ENCODE assay signal across 1 cellular context in genomic region chr1:228918335-228918734, GRCh38.
TF ChIP-seq lines count a peak whose summit lies in the region.

No MANE protein-coding gene starts in this region.

TF ChIP-seq in HepG2, 621 proteins besides CTCF, POLR2A, EP300 and RAD21 (continued from another document and continues in another):
- TF ChIP-seq, protein P1, sequence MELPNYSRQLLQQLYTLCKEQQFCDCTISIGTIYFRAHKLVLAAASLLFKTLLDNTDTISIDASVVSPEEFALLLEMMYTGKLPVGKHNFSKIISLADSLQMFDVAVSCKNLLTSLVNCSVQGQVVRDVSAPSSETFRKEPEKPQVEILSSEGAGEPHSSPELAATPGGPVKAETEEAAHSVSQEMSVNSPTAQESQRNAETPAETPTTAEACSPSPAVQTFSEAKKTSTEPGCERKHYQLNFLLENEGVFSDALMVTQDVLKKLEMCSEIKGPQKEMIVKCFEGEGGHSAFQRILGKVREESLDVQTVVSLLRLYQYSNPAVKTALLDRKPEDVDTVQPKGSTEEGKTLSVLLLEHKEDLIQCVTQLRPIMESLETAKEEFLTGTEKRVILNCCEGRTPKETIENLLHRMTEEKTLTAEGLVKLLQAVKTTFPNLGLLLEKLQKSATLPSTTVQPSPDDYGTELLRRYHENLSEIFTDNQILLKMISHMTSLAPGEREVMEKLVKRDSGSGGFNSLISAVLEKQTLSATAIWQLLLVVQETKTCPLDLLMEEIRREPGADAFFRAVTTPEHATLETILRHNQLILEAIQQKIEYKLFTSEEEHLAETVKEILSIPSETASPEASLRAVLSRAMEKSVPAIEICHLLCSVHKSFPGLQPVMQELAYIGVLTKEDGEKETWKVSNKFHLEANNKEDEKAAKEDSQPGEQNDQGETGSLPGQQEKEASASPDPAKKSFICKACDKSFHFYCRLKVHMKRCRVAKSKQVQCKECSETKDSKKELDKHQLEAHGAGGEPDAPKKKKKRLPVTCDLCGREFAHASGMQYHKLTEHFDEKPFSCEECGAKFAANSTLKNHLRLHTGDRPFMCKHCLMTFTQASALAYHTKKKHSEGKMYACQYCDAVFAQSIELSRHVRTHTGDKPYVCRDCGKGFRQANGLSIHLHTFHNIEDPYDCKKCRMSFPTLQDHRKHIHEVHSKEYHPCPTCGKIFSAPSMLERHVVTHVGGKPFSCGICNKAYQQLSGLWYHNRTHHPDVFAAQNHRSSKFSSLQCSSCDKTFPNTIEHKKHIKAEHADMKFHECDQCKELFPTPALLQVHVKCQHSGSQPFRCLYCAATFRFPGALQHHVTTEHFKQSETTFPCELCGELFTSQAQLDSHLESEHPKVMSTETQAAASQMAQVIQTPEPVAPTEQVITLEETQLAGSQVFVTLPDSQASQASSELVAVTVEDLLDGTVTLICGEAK (IDR thresholded peaks at IDR 0.05) = no peak
- TF ChIP-seq, protein P1 (CRISPR knock-in tag; IDR thresholded peaks at IDR 0.05) = peak; percentile 66; the same call in 1 of the 2 replicates
- no peak for TF ChIP-seq ZNF674 (CRISPR knock-in tag; IDR thresholded peaks at IDR 0.05; ENCODE audit: low read depth)
- no peak for TF ChIP-seq TMF1 (CRISPR knock-in tag; IDR thresholded peaks at IDR 0.05; ENCODE audit: low read depth)
- 0 out of 2 replicates have a peak, but pooled peaks have one; percentile 22 for TF ChIP-seq ZBTB7A (CRISPR knock-in tag; IDR thresholded peaks at IDR 0.05)
- no peak for TF ChIP-seq SMARCE1 (IDR thresholded peaks at IDR 0.05; ENCODE audit: borderline replicate concordance)
- no peak for TF ChIP-seq ZBTB4 (CRISPR knock-in tag; IDR thresholded peaks at IDR 0.05; ENCODE audit: borderline replicate concordance)
- no peak for TF ChIP-seq SALL2 (CRISPR knock-in tag; IDR thresholded peaks at IDR 0.05)
- TF ChIP-seq ZSCAN21 (CRISPR knock-in tag; IDR thresholded peaks at IDR 0.05; ENCODE audit: borderline replicate concordance) = no peak
- no peak for TF ChIP-seq FIP1L1 (IDR thresholded peaks at IDR 0.05; ENCODE audit: borderline replicate concordance, insufficient read depth, low read depth, low read length)
- TF ChIP-seq ZNF530 (CRISPR knock-in tag; IDR thresholded peaks at IDR 0.05; ENCODE audit: low read depth) = no peak
- no peak for TF ChIP-seq NCOA1 (CRISPR knock-in tag; IDR thresholded peaks at IDR 0.05)
- TF ChIP-seq TBX2 (CRISPR knock-in tag; IDR thresholded peaks at IDR 0.05; ENCODE audit: borderline replicate concordance) = peak; percentile 94
- peak; percentile 53; the same call in 1 of the 2 replicates for TF ChIP-seq ZBTB7B (CRISPR knock-in tag; IDR thresholded peaks at IDR 0.05)
- peak; percentile 62; the same call in 1 of the 2 replicates for TF ChIP-seq ZNF121 (CRISPR knock-in tag; IDR thresholded peaks at IDR 0.05)
- no peak for TF ChIP-seq KLF15 (CRISPR knock-in tag; IDR thresholded peaks at IDR 0.05; ENCODE audit: borderline replicate concordance)
- TF ChIP-seq ZNF160 (CRISPR knock-in tag; IDR thresholded peaks at IDR 0.05) = no peak
- TF ChIP-seq THAP9 (CRISPR knock-in tag; IDR thresholded peaks at IDR 0.05; ENCODE audit: borderline replicate concordance) = no peak
- TF ChIP-seq, protein P2, sequence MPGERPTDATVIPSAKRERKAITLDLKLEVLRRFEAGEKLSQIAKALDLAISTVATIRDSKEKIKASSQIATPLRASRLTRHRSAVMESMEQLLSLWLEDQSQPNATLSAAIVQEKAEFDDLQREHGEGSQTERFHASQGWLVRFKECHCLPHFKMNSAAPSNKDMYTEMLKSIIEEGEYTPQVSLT (CRISPR knock-in tag; IDR thresholded peaks at IDR 0.05; ENCODE audit: borderline replicate concordance, low read depth) = no peak
- TF ChIP-seq ZNF17 (CRISPR knock-in tag; IDR thresholded peaks at IDR 0.05) = no peak
- TF ChIP-seq ZC3H4 (CRISPR knock-in tag; IDR thresholded peaks at IDR 0.05; ENCODE audit: borderline replicate concordance) = no peak
- TF ChIP-seq KDM1A (CRISPR knock-in tag; IDR thresholded peaks at IDR 0.05) = no peak
- TF ChIP-seq CBX1 (IDR thresholded peaks at IDR 0.05; ENCODE audit: low read depth) = no peak
- TF ChIP-seq MEIS2 (CRISPR knock-in tag; IDR thresholded peaks at IDR 0.05) = peak; percentile 88
- TF ChIP-seq MTA1 (CRISPR knock-in tag; IDR thresholded peaks at IDR 0.05; ENCODE audit: borderline replicate concordance) = no peak
- no peak for TF ChIP-seq ZBTB14 (CRISPR knock-in tag; IDR thresholded peaks at IDR 0.05)
- TF ChIP-seq KLF16 (CRISPR knock-in tag; IDR thresholded peaks at IDR 0.05) = no peak
- TF ChIP-seq, protein P3, sequence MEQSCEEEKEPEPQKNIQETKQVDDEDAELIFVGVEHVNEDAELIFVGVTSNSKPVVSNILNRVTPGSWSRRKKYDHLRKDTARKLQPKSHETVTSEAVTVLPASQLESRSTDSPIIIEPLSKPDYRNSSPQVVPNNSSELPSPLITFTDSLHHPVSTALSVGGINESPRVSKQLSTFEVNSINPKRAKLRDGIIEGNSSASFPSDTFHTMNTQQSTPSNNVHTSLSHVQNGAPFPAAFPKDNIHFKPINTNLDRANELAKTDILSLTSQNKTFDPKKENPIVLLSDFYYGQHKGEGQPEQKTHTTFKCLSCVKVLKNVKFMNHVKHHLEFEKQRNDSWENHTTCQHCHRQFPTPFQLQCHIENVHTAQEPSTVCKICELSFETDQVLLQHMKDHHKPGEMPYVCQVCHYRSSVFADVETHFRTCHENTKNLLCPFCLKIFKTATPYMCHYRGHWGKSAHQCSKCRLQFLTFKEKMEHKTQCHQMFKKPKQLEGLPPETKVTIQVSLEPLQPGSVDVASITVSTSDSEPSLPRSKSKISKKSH (CRISPR knock-in tag; IDR thresholded peaks at IDR 0.05; ENCODE audit: borderline replicate concordance) = no peak
- TF ChIP-seq SNAPC2 (CRISPR knock-in tag; IDR thresholded peaks at IDR 0.05) = no peak
- no peak for TF ChIP-seq IRF1 (CRISPR knock-in tag; IDR thresholded peaks at IDR 0.05; ENCODE audit: low read depth)
- no peak for TF ChIP-seq MTF2 (CRISPR knock-in tag; IDR thresholded peaks at IDR 0.05; ENCODE audit: borderline replicate concordance)
- peak; percentile 58 for TF ChIP-seq HDAC1 (CRISPR knock-in tag; IDR thresholded peaks at IDR 0.05)
- no peak for TF ChIP-seq U2AF1 (optimal IDR thresholded peaks at IDR 0.05; ENCODE audit: low read depth, low read length)
- TF ChIP-seq ZNF292 (CRISPR knock-in tag; IDR thresholded peaks at IDR 0.05; ENCODE audit: borderline replicate concordance, low read depth) = peak; percentile 71; the same call in 1 of the 2 replicates
- no peak for TF ChIP-seq ZNF704 (CRISPR knock-in tag; IDR thresholded peaks at IDR 0.05; ENCODE audit: borderline replicate concordance)
- no peak for TF ChIP-seq MBNL3 (CRISPR knock-in tag; conservative IDR thresholded peaks at IDR 0.05)
- TF ChIP-seq ZNF335 (CRISPR knock-in tag; IDR thresholded peaks at IDR 0.05) = no peak
- TF ChIP-seq FOXK1 (CRISPR knock-in tag; IDR thresholded peaks at IDR 0.05; ENCODE audit: borderline replicate concordance, low read depth) = no peak
- TF ChIP-seq GFI1 (CRISPR knock-in tag; IDR thresholded peaks at IDR 0.05; ENCODE audit: borderline replicate concordance) = 0 out of 2 replicates have a peak, but pooled peaks have one; percentile 42
- peak; percentile 44; the same call in 1 of the 2 replicates for TF ChIP-seq FOXA3 (CRISPR knock-in tag; IDR thresholded peaks at IDR 0.05)
- TF ChIP-seq KMT2A (CRISPR knock-in tag; IDR thresholded peaks at IDR 0.05) = no peak
